Comparison of ENCODE assay signal across 17 cellular contexts in genomic region chr4:181770971-181771370, GRCh38.
DNase-seq lines count a peak whose midpoint lies in the region; ATAC-seq and TF ChIP-seq lines count a peak whose summit lies in the region.
"Had no signal": no experiment of that assay in that cellular context is flagged by ENCODE, and none has a peak within 500 bp of the region (broad histone marks: within the 10 kb centered on the region; RNA-seq: fewer than 3 reads in every experiment).

No MANE protein-coding gene starts in this region.

- H2BK5ac ChIP-seq in IMR-90 (ENCODE audit: low read depth, low read length, poor library complexity, severe bottlenecking), result no peak overlapping the region
- no peak overlapping the region for H2BK5ac ChIP-seq in trophoblast cell (ENCODE audit: low read depth, low read length, poor library complexity)

- intact Hi-C loops in IMR-90 (cut with micrococcal nuclease), result no loop called here
- intact Hi-C loops in PC-9 (cut with micrococcal nuclease; ENCODE audit: unreplicated experiment), result no loop called here

- H4K20me1 ChIP-seq in IMR-90 (ENCODE audit: insufficient read depth, low read length) (no peaks in the 10 kb centered on the region), PC-9 (ENCODE audit: insufficient read depth) (no peaks in the 10 kb centered on the region)

- no peak for TF ChIP-seq RAD21 in IMR-90 (IDR thresholded peaks at IDR 0.05; ENCODE audit: low read length)

- no peak overlapping the region for H3K27ac Mint-ChIP-seq in naive thymus-derived CD8-positive, alpha-beta T cell
- H3K27ac Mint-ChIP-seq: CD4-positive, alpha-beta memory T cell had no signal

- no peaks in the 10 kb centered on the region for H3K4me1 ChIP-seq in IMR-90 (ENCODE audit: control insufficient read depth, insufficient read depth, low read length)
- no peaks in the 10 kb centered on the region for H3K4me1 ChIP-seq in trophoblast cell (ENCODE audit: control insufficient read depth in 1 of 2, insufficient read depth in 2 of 2, low read length in 2 of 2)
- no peaks in the 10 kb centered on the region for H3K4me1 ChIP-seq in PC-9 (replicated peaks; ENCODE audit: insufficient read depth)
- no peaks in the 10 kb centered on the region for H3K4me1 ChIP-seq in SJCRH30

- DNase-seq in IMR-90 (peak; percentile 15), amniotic epithelial cell (ENCODE audit: low read depth) (peak; percentile 53), fibroblast of the aortic adventitia (ENCODE audit: low read depth) (peak; percentile 16), trophoblast cell (peak; percentile 20 to 83), PC-9 (no peak), SJCRH30 (no peak)
- DNase-seq in naive thymus-derived CD8-positive, alpha-beta T cell, result no peak
- DNase-seq: C1 segment of cervical spinal cord; Calu3; CD4-positive, alpha-beta memory T cell; COR-L47; DMS53; DMS79 treated with DMSO at 0.1 percent for 48 hours; GM23248; H7; HCEC 1CT had no signal

- H3K9ac ChIP-seq in IMR-90 (ENCODE audit: low read depth, low read length), result no peak overlapping the region
- no peak overlapping the region for H3K9ac ChIP-seq in trophoblast cell (ENCODE audit: low read length)
- H3K9ac ChIP-seq: GM23248 had no signal

- no peak overlapping the region for H3K4me2 ChIP-seq in IMR-90 (ENCODE audit: low read depth, low read length)
- no peak overlapping the region for H3K4me2 ChIP-seq in trophoblast cell (ENCODE audit: low read length)
- H3K4me2 ChIP-seq in PC-9, result no peak overlapping the region

- no peaks in the 10 kb centered on the region for H3K27me3 ChIP-seq in IMR-90 (ENCODE audit: control insufficient read depth, insufficient read depth, low read length)
- H3K27me3 ChIP-seq in trophoblast cell (ENCODE audit: insufficient read depth, low read length), result no peaks in the 10 kb centered on the region
- no peaks in the 10 kb centered on the region for H3K27me3 ChIP-seq in PC-9 (ENCODE audit: insufficient read depth, low read depth)
- no peaks in the 10 kb centered on the region for H3K27me3 ChIP-seq in SJCRH30

- WGBS in IMR-90 (ENCODE audit: extremely low coverage in 2 of 2, insufficient read length in 1 of 2), 2 experiments, result no CpG with 5 or more reads among the region's 1 CpG
- no CpG with 5 or more reads among the region's 1 CpG for WGBS in trophoblast cell (ENCODE audit: extremely low coverage, insufficient coverage, insufficient read length)

- H3K18ac ChIP-seq in IMR-90 (ENCODE audit: low read depth, low read length), result no peak overlapping the region
- H3K18ac ChIP-seq in trophoblast cell (ENCODE audit: low read length), result no peak overlapping the region

- no peak overlapping the region for H4K8ac ChIP-seq in IMR-90 (ENCODE audit: low read depth in 2 of 2, low read length in 2 of 2)
- no peak overlapping the region for H4K8ac ChIP-seq in trophoblast cell (ENCODE audit: low read depth, low read length)

- CTCF ChIA-PET in IMR-90 (lab: Yijun Ruan, JAX) (no interaction called here), PC-9 (lab: Charles Lee) (no interaction called here)

- H3K4ac ChIP-seq in IMR-90 (ENCODE audit: low read depth, low read length) (no peak overlapping the region), trophoblast cell (ENCODE audit: low read depth, low read length) (no peak overlapping the region)

- H3K27ac ChIP-seq in IMR-90 (ENCODE audit: insufficient read depth, low read length) (no peak overlapping the region), trophoblast cell (ENCODE audit: low read depth, low read length) (no peak overlapping the region), PC-9 (no peak overlapping the region), SJCRH30 (no peak overlapping the region)
- H3K27ac ChIP-seq: GM23248 had no signal

- H4K12ac ChIP-seq in trophoblast cell (ENCODE audit: low read depth, low read length), result no peak overlapping the region

- no peak overlapping the region for H2AK9ac ChIP-seq in IMR-90 (replicated peaks; ENCODE audit: low read depth, low read length, poor library complexity)

- no peaks in the 10 kb centered on the region for H3K9me2 ChIP-seq in PC-9 (ENCODE audit: insufficient read depth)

- no peaks in the 10 kb centered on the region for H3K79me2 ChIP-seq in trophoblast cell (ENCODE audit: control insufficient read depth, insufficient read depth, low read length, poor library complexity)
- no peaks in the 10 kb centered on the region for H3K79me2 ChIP-seq in PC-9 (ENCODE audit: low read depth)

- TF ChIP-seq CTCF in IMR-90 (conservative IDR thresholded peaks at IDR 0.05; ENCODE audit: low read depth, low read length), result no peak
- no peak for TF ChIP-seq CTCF in fibroblast of the aortic adventitia (IDR thresholded peaks at IDR 0.05; ENCODE audit: insufficient read depth, low read length)
- no peak for TF ChIP-seq CTCF in PC-9 (conservative IDR thresholded peaks at IDR 0.05)

- ATAC-seq in IMR-90 (ENCODE audit: low read depth) (no peak), HG02678 (IDR thresholded peaks at IDR 0.05; ENCODE audit: unreplicated experiment) (no peak)
- no peak for ATAC-seq in naive thymus-derived CD8-positive, alpha-beta T cell

- POLR2A ChIA-PET in IMR-90 (lab: Charles Lee; ENCODE audit: unreplicated experiment), result no interaction called here
- POLR2A ChIA-PET in PC-9 (lab: Charles Lee; ENCODE audit: unreplicated experiment), result no interaction called here
- POLR2A ChIA-PET in naive thymus-derived CD8-positive, alpha-beta T cell (lab: Charles Lee), result no interaction called here

- no peak overlapping the region for H2BK120ac ChIP-seq in IMR-90 (ENCODE audit: low read depth, low read length)
- H2BK120ac ChIP-seq in trophoblast cell (ENCODE audit: insufficient read depth, low read length, poor library complexity), result no peak overlapping the region

- H3K79me1 ChIP-seq in IMR-90 (ENCODE audit: low read depth in 1 of 2, low read length in 2 of 2), result no peaks in the 10 kb centered on the region
- no peaks in the 10 kb centered on the region for H3K79me1 ChIP-seq in trophoblast cell (ENCODE audit: low read length)

- BruUV-seq in IMR-90 (replicated peaks; lab: Mats Ljungman, UMichigan) (no TSS peak), PC-9 (replicated peaks; lab: Mats Ljungman, UMichigan) (no TSS peak)

- H3K56ac ChIP-seq in IMR-90 (ENCODE audit: extremely low read depth, insufficient read depth, low read length), result no peak overlapping the region

- no peaks in the 10 kb centered on the region for H3K9me1 ChIP-seq in IMR-90 (ENCODE audit: insufficient read depth, low read length)

- no peak overlapping the region for H3K4me3 Mint-ChIP-seq in naive thymus-derived CD8-positive, alpha-beta T cell
- H3K4me3 Mint-ChIP-seq: CD4-positive, alpha-beta memory T cell had no signal

- H3K14ac ChIP-seq in IMR-90 (replicated peaks; ENCODE audit: low read depth, low read length) (no peak overlapping the region), trophoblast cell (ENCODE audit: low read length) (no peak overlapping the region)

- H2BK12ac ChIP-seq in trophoblast cell (ENCODE audit: low read length), result no peak overlapping the region

- H2BK20ac ChIP-seq in IMR-90 (ENCODE audit: low read depth, low read length), result no peak overlapping the region

- no peak for TF ChIP-seq POLR2A in IMR-90 (IDR thresholded peaks at IDR 0.05; ENCODE audit: low read depth, low read length)

- H2AK5ac ChIP-seq in IMR-90 (ENCODE audit: low read depth, low read length) (no peak overlapping the region), trophoblast cell (ENCODE audit: low read length) (no peak overlapping the region)

- no peak overlapping the region for H4K5ac ChIP-seq in IMR-90 (ENCODE audit: low read depth, low read length)

- H3K23ac ChIP-seq in IMR-90 (ENCODE audit: low read depth, low read length) (no peak overlapping the region), trophoblast cell (ENCODE audit: low read length) (no peak overlapping the region)

- H3K4me1 Mint-ChIP-seq in naive thymus-derived CD8-positive, alpha-beta T cell, result no peaks in the 10 kb centered on the region
- H3K4me1 Mint-ChIP-seq: CD4-positive, alpha-beta memory T cell had no signal

- H3K27me3 Mint-ChIP-seq in naive thymus-derived CD8-positive, alpha-beta T cell, result no peaks in the 10 kb centered on the region
- H3K27me3 Mint-ChIP-seq: CD4-positive, alpha-beta memory T cell had no signal

- in situ Hi-C loops in IMR-90 (cut with MboI; ENCODE audit: low sequenced_read_pairs), result no loop called here

- H3K36me3 ChIP-seq in IMR-90 (ENCODE audit: control insufficient read depth, insufficient read depth, low read length) (no peaks in the 10 kb centered on the region), trophoblast cell (ENCODE audit: control insufficient read depth in 1 of 2, insufficient read depth in 2 of 2, low read length in 2 of 2) (no peaks in the 10 kb centered on the region), PC-9 (ENCODE audit: low read depth) (no peaks in the 10 kb centered on the region), SJCRH30 (no peaks in the 10 kb centered on the region)

- no peaks in the 10 kb centered on the region for H3F3A ChIP-seq in PC-9 (ENCODE audit: insufficient read depth, low read depth)

- H2AFZ ChIP-seq in IMR-90 (replicated peaks; ENCODE audit: low read length, poor library complexity) (no peak overlapping the region), trophoblast cell (ENCODE audit: insufficient read depth, low read length, poor library complexity) (no peak overlapping the region), PC-9 (no peak overlapping the region)
- H2AFZ ChIP-seq: GM23248 had no signal

- H3K9me3 Mint-ChIP-seq in naive thymus-derived CD8-positive, alpha-beta T cell, result peaks cover 2 to 26% (median 6%) of the 10 kb centered on the region in 9 donors

- dilution Hi-C loops in IMR-90 (cut with HindIII; ENCODE audit: low sequenced_read_pairs, unreplicated experiment), result no loop called here

- H4K91ac ChIP-seq in IMR-90 (ENCODE audit: insufficient read depth, low read depth, low read length) (no peak overlapping the region), trophoblast cell (ENCODE audit: low read depth, low read length) (no peak overlapping the region)

- H3K4me3 ChIP-seq in IMR-90 (ENCODE audit: insufficient read depth, low read depth, low read length), result no peak overlapping the region
- no peak overlapping the region for H3K4me3 ChIP-seq in fibroblast of the aortic adventitia (ENCODE audit: low read depth, low read length)
- H3K4me3 ChIP-seq in trophoblast cell (ENCODE audit: low read depth, low read length), result no peak overlapping the region
- no peak overlapping the region for H3K4me3 ChIP-seq in PC-9
- H3K4me3 ChIP-seq in SJCRH30, result no peak overlapping the region
- H3K4me3 ChIP-seq: GM23248 had no signal

- H3K36me3 Mint-ChIP-seq in naive thymus-derived CD8-positive, alpha-beta T cell, result no peaks in the 10 kb centered on the region
- H3K36me3 Mint-ChIP-seq: CD4-positive, alpha-beta memory T cell had no signal

- H3K9me3 ChIP-seq in IMR-90 (ENCODE audit: control insufficient read depth, insufficient read depth, low read length) (no peaks in the 10 kb centered on the region), trophoblast cell (ENCODE audit: insufficient read depth, low read depth, low read length) (no peaks in the 10 kb centered on the region), PC-9 (ENCODE audit: insufficient read depth, low read depth) (no peaks in the 10 kb centered on the region), SJCRH30 (replicated peaks) (no peaks in the 10 kb centered on the region)

- H2BK15ac ChIP-seq in IMR-90 (ENCODE audit: low read depth, low read length), result no peak overlapping the region

TF ChIP-seq in IMR-90, 13 proteins besides CTCF, POLR2A, EP300 and RAD21 (continues in another document):
- no peak for TF ChIP-seq FOS (IDR thresholded peaks at IDR 0.05; ENCODE audit: low read depth, low read length)
- TF ChIP-seq CEBPB (IDR thresholded peaks at IDR 0.05; ENCODE audit: low read depth, low read length), result no peak
- TF ChIP-seq SMC3 (IDR thresholded peaks at IDR 0.05; ENCODE audit: low read depth, low read length), result no peak

Comparison
In these comparisons a context has a peak if more than half of its experiments do, and no peak if none do; other contexts are left out.
1. DNase-seq: peak in IMR-90 (single experiment), amniotic epithelial cell (single experiment), fibroblast of the aortic adventitia (single experiment) and trophoblast cell (2 of 2); none in PC-9 (0 of 2), naive thymus-derived CD8-positive, alpha-beta T cell (0 of 10) and SJCRH30 (0 of 2).